17 cellular contexts compared by ENCODE assay signal in genomic region chr7:132815696-132816334, GRCh38.
DNase-seq lines count a peak whose midpoint lies in the region; ATAC-seq and TF ChIP-seq lines count a peak whose summit lies in the region.
"Had no signal": no experiment of that assay in that cellular context is flagged by ENCODE, and none has a peak within 500 bp of the region (broad histone marks: within the 10 kb centered on the region; RNA-seq: fewer than 3 reads in every experiment).

No MANE protein-coding gene starts in this region.

- no peaks in the 10 kb centered on the region for H3K4me1 ChIP-seq in left lung

- intact Hi-C loops in left lung (cut with DNase I), result no loop called here

- DNase-seq in Daoy (ENCODE audit: low read depth), result peak; percentile 10
- peak; percentile 50 for DNase-seq in cerebellar cortex (ENCODE audit: low spot score)
- no peak for DNase-seq in left lung
- DNase-seq in activated CD4-positive, alpha-beta T cell treated with anti-CD3 and anti-CD28 coated beads for 4 hours, result no peak
- DNase-seq in NCI-H2081 (lab: John Stamatoyannopoulos, UW), result no peak
- no peak for DNase-seq in A172 (ENCODE audit: low spot score)
- DNase-seq: activated CD4-positive, CD25-positive, alpha-beta regulatory T cell treated with anti-CD3 and anti-CD28 coated beads, Interleukin-2, amount 50 U/mL, for 72 hours; naive thymus-derived CD8-positive, alpha-beta T cell; NCI-H526; stimulated activated CD4-positive, alpha-beta T cell treated with anti-CD3 and anti-CD28 coated beads, Interleukin-2, amount 100 ng/mL, for 24 hours; stimulated activated CD8-positive, alpha-beta memory T cell treated with anti-CD3 and anti-CD28 coated beads, Interleukin-4, amount 100 ng/mL, for 48 hours; trophoblast cell had no signal

- no peak for TF ChIP-seq EP300 in Ishikawa (IDR thresholded peaks at IDR 0.05; ENCODE audit: borderline replicate concordance)

- TF ChIP-seq CTCF in left lung (IDR thresholded peaks at IDR 0.05), result no peak

- no peak overlapping the region for H3K4me3 ChIP-seq in left lung
- H3K4me3 ChIP-seq: right atrium auricular region had no signal

- H3K27ac ChIP-seq in left lung, result no peak overlapping the region
- H3K27ac ChIP-seq: epithelial cell of prostate, right atrium auricular region had no signal

- H3K27me3 ChIP-seq in left lung, result no peaks in the 10 kb centered on the region
- H3K27me3 ChIP-seq: right atrium auricular region had no signal

- TF ChIP-seq RAD21 in Ishikawa (IDR thresholded peaks at IDR 0.05; ENCODE audit: low read depth), result no peak

- ATAC-seq in left lung, result peak; percentile 60
- ATAC-seq in activated CD4-positive, CD25-positive, alpha-beta regulatory T cell treated with anti-CD3 and anti-CD28 coated beads, Interleukin-2, amount 50 U/mL, for 24 hours, result no peak
- ATAC-seq: left lobe of liver; naive thymus-derived CD8-positive, alpha-beta T cell had no signal

- no peaks in the 10 kb centered on the region for H3K36me3 ChIP-seq in left lung
- H3K36me3 ChIP-seq: right atrium auricular region had no signal

- H3K9me3 ChIP-seq in left lung, result no peaks in the 10 kb centered on the region
- H3K9me3 ChIP-seq: right atrium auricular region had no signal

TF ChIP-seq in Ishikawa, 13 proteins besides CTCF, POLR2A, EP300 and RAD21:
- TF ChIP-seq CREB1 (IDR thresholded peaks at IDR 0.05; ENCODE audit: low read depth), result no peak
- TF ChIP-seq USF1 (IDR thresholded peaks at IDR 0.05), result no peak
- TF ChIP-seq CEBPB (IDR thresholded peaks at IDR 0.05), result no peak
- no peak for TF ChIP-seq EGR1 (IDR thresholded peaks at IDR 0.05)
- TF ChIP-seq NFIC (IDR thresholded peaks at IDR 0.05), result peak; percentile 66
- peak; percentile 61 for TF ChIP-seq TEAD4 (IDR thresholded peaks at IDR 0.05)
- no peak for TF ChIP-seq FOXM1 (IDR thresholded peaks at IDR 0.05; ENCODE audit: borderline replicate concordance, low read depth)
- no peak for TF ChIP-seq YY1 (IDR thresholded peaks at IDR 0.05; ENCODE audit: low read depth)

Comparison
In these comparisons a context has a peak if more than half of its experiments do, and no peak if none do; other contexts are left out.
1. DNase-seq: peak in Daoy (single experiment) and cerebellar cortex (single experiment); none in left lung (0 of 2), activated CD4-positive, alpha-beta T cell treated with anti-CD3 and anti-CD28 coated beads for 4 hours (0 of 2), NCI-H2081 (0 of 2) and A172 (single experiment).